8 cellular contexts compared by ENCODE assay signal in genomic region chr1:183635112-183635605, GRCh38. TPM values are rescaled to one million over a fixed set of nuclear protein-coding genes. Genes with fewer than 3 reads are reported as not detected.
DNase-seq lines count a peak whose midpoint lies in the region; ATAC-seq and TF ChIP-seq lines count a peak whose summit lies in the region.

No MANE protein-coding gene starts in this region.

- intact Hi-C loops in tibial artery (cut with DNase I; ENCODE audit: low total_unique reads) = loop anchor here (5.0 to 10.0 kb wide), 3 partner anchors 163 to 1608 kb away; partner anchors contain the start of gene SMG7

- peak overlapping the region; percentile 81 to 92 for H3K9ac ChIP-seq in mucosa of rectum (ENCODE audit: low read depth in 1 of 2, low read length in 2 of 2)

- CTCF ChIA-PET in activated CD8-positive, alpha-beta memory T cell treated with anti-CD3 and anti-CD28 coated beads, Interleukin-2, amount 10 ng/mL, durations not matched to agents 7 days and 5 days (lab: Charles Lee) = interaction anchor here (1.1 to 5.5 kb wide), 4 partner anchors 9 to 281 kb away, joined by 3 to 38 read pairs (median 4); partner anchors contain the start of gene APOBEC4
- CTCF ChIA-PET in activated CD4-positive, alpha-beta memory T cell treated with anti-CD3 and anti-CD28 coated beads, Interleukin-2, amount 10 ng/mL, durations not matched to agents 7 days and 5 days (lab: Charles Lee) = interaction anchor here (0.7 to 2.3 kb wide), 6 partner anchors 16 to 281 kb away, joined by 3 to 14 read pairs (median 6); no protein-coding TSS in a partner anchor

- peak overlapping the region; percentile 98 for H3K4me3 Mint-ChIP-seq in activated CD8-positive, alpha-beta memory T cell treated with anti-CD3 and anti-CD28 coated beads, Interleukin-2, amount 10 ng/mL, durations not matched to agents 7 days and 5 days
- peak overlapping the region; percentile 100 for H3K4me3 Mint-ChIP-seq in activated CD4-positive, alpha-beta memory T cell treated with anti-CD3 and anti-CD28 coated beads, Interleukin-2, amount 10 ng/mL, durations not matched to agents 7 days and 5 days
- H3K4me3 Mint-ChIP-seq in endothelial cell (ENCODE audit: unreplicated experiment) = peak overlapping the region; percentile 99

- no peaks in the 10 kb centered on the region for H3K27me3 ChIP-seq in mucosa of rectum (ENCODE audit: control insufficient read depth in 2 of 2, insufficient read depth in 2 of 2, low read length in 2 of 2)
- no peaks in the 10 kb centered on the region for H3K27me3 ChIP-seq in tibial artery

- peak; percentile 6 for ATAC-seq in activated CD8-positive, alpha-beta memory T cell treated with anti-CD3 and anti-CD28 coated beads, Interleukin-2, amount 10 ng/mL, durations not matched to agents 7 days and 5 days

- TF ChIP-seq CTCF in endothelial cell (IDR thresholded peaks at IDR 0.05; ENCODE audit: unreplicated experiment) = no peak
- no peak for TF ChIP-seq CTCF in tibial artery (IDR thresholded peaks at IDR 0.05)

- H3K9me3 Mint-ChIP-seq in activated CD8-positive, alpha-beta memory T cell treated with anti-CD3 and anti-CD28 coated beads, Interleukin-2, amount 10 ng/mL, durations not matched to agents 7 days and 5 days (ENCODE audit: low read depth) = no peaks in the 10 kb centered on the region
- no peaks in the 10 kb centered on the region for H3K9me3 Mint-ChIP-seq in activated CD4-positive, alpha-beta memory T cell treated with anti-CD3 and anti-CD28 coated beads, Interleukin-2, amount 10 ng/mL, durations not matched to agents 7 days and 5 days
- no peaks in the 10 kb centered on the region for H3K9me3 Mint-ChIP-seq in endothelial cell (ENCODE audit: unreplicated experiment)

- H3K27ac Mint-ChIP-seq in activated CD8-positive, alpha-beta memory T cell treated with anti-CD3 and anti-CD28 coated beads, Interleukin-2, amount 10 ng/mL, durations not matched to agents 7 days and 5 days = peak overlapping the region; percentile 100
- peak overlapping the region; percentile 100 for H3K27ac Mint-ChIP-seq in activated CD4-positive, alpha-beta memory T cell treated with anti-CD3 and anti-CD28 coated beads, Interleukin-2, amount 10 ng/mL, durations not matched to agents 7 days and 5 days
- peak overlapping the region; percentile 97 for H3K27ac Mint-ChIP-seq in endothelial cell (ENCODE audit: unreplicated experiment)

- H3K4me3 ChIP-seq in mucosa of rectum (ENCODE audit: low read length in 2 of 2) (peak overlapping the region; percentile 94), tibial artery (peak overlapping the region; percentile 83 to 98)

- DNase-seq in activated CD8-positive, alpha-beta memory T cell treated with anti-CD3 and anti-CD28 coated beads, Interleukin-2, amount 10 ng/mL, durations not matched to agents 7 days and 5 days = peak; percentile 57
- DNase-seq in activated CD8-positive, alpha-beta memory T cell treated with anti-CD3 and anti-CD28 coated beads for 24 hours = no peak
- DNase-seq in HT-29 (ENCODE audit: low spot score) (peak; percentile 40), endothelial cell (ENCODE audit: low spot score) (peak; percentile 61), tibial artery (peak; percentile 29 to 77), inferior parietal cortex (ENCODE audit: extremely low spot score) (no peak)
- peak; percentile 35 for DNase-seq in activated CD4-positive, alpha-beta memory T cell treated with anti-CD3 and anti-CD28 coated beads, Interleukin-2, amount 10 ng/mL, durations not matched to agents 7 days and 5 days

- H3K36me3 Mint-ChIP-seq in activated CD8-positive, alpha-beta memory T cell treated with anti-CD3 and anti-CD28 coated beads, Interleukin-2, amount 10 ng/mL, durations not matched to agents 7 days and 5 days = peaks cover 34% of the 10 kb centered on the region
- H3K36me3 Mint-ChIP-seq in activated CD4-positive, alpha-beta memory T cell treated with anti-CD3 and anti-CD28 coated beads, Interleukin-2, amount 10 ng/mL, durations not matched to agents 7 days and 5 days (ENCODE audit: low read depth) = peaks cover 41% of the 10 kb centered on the region
- peaks cover 7% of the 10 kb centered on the region for H3K36me3 Mint-ChIP-seq in endothelial cell (ENCODE audit: low read depth, unreplicated experiment)

- peaks cover 35% of the 10 kb centered on the region for H3K4me1 Mint-ChIP-seq in activated CD8-positive, alpha-beta memory T cell treated with anti-CD3 and anti-CD28 coated beads, Interleukin-2, amount 10 ng/mL, durations not matched to agents 7 days and 5 days
- peaks cover 40% of the 10 kb centered on the region for H3K4me1 Mint-ChIP-seq in activated CD4-positive, alpha-beta memory T cell treated with anti-CD3 and anti-CD28 coated beads, Interleukin-2, amount 10 ng/mL, durations not matched to agents 7 days and 5 days
- peaks cover 29% of the 10 kb centered on the region for H3K4me1 Mint-ChIP-seq in endothelial cell (ENCODE audit: unreplicated experiment)

- peaks cover 10 to 23% of the 10 kb centered on the region in 2 donors for H3K4me1 ChIP-seq in mucosa of rectum (ENCODE audit: control insufficient read depth in 2 of 2, insufficient read depth in 2 of 2, low read length in 2 of 2)
- peaks cover 0 to 29% (median 19%) of the 10 kb centered on the region in 4 donors for H3K4me1 ChIP-seq in tibial artery

- H3K36me3 ChIP-seq in mucosa of rectum (ENCODE audit: control insufficient read depth in 2 of 2, insufficient read depth in 2 of 2, low read length in 2 of 2) (peaks cover 9 to 11% of the 10 kb centered on the region in 2 donors), tibial artery (peaks cover 0 to 11% (median 4%) of the 10 kb centered on the region in 3 donors)

- H3K9me3 ChIP-seq in mucosa of rectum (ENCODE audit: control insufficient read depth in 2 of 2, low read length in 2 of 2) (no peaks in the 10 kb centered on the region), tibial artery (no peaks in the 10 kb centered on the region)

- H3K27ac ChIP-seq in mucosa of rectum (ENCODE audit: low read depth in 2 of 2, low read length in 2 of 2) (peak overlapping the region; percentile 90 to 95), tibial artery (peak overlapping the region; percentile 91 to 99)

- POLR2A ChIA-PET in activated CD4-positive, alpha-beta memory T cell treated with anti-CD3 and anti-CD28 coated beads, Interleukin-2, amount 10 ng/mL, durations not matched to agents 7 days and 5 days (lab: Charles Lee) = interaction anchor here (0.9 to 4.4 kb wide), 9 partner anchors 8 to 416 kb away, joined by 3 to 39 read pairs (median 6); partner anchors contain the start of genes APOBEC4, NCF2, SMG7 and TSEN15

- peaks cover 18% of the 10 kb centered on the region for H3K27me3 Mint-ChIP-seq in activated CD8-positive, alpha-beta memory T cell treated with anti-CD3 and anti-CD28 coated beads, Interleukin-2, amount 10 ng/mL, durations not matched to agents 7 days and 5 days
- H3K27me3 Mint-ChIP-seq in activated CD4-positive, alpha-beta memory T cell treated with anti-CD3 and anti-CD28 coated beads, Interleukin-2, amount 10 ng/mL, durations not matched to agents 7 days and 5 days = peaks cover 20% of the 10 kb centered on the region
- peaks cover 5% of the 10 kb centered on the region for H3K27me3 Mint-ChIP-seq in endothelial cell (ENCODE audit: unreplicated experiment)

RNA-seq across cellular contexts. Expression of gene ARPC5, which starts 0.4 kb away (rescaled TPM):
- 100 to 1,000 TPM; 205 to 216 TPM for total RNA-seq in activated CD8-positive, alpha-beta memory T cell treated with anti-CD3 and anti-CD28 coated beads, Interleukin-2, amount 10 ng/mL, durations not matched to agents 7 days and 5 days
- total RNA-seq in HT-29 (2014; rRNA removed; shearing (Covaris generic)) = 110 and 113 TPM in 2 replicates
- total RNA-seq in activated CD4-positive, alpha-beta memory T cell treated with anti-CD3 and anti-CD28 coated beads, Interleukin-2, amount 10 ng/mL, durations not matched to agents 7 days and 5 days = 100 to 1,000 TPM; 233 to 235 TPM
- total RNA-seq in endothelial cell (ENCODE audit: unreplicated experiment) = 142 TPM

RNA-seq across cellular contexts. Expression of gene APOBEC4, which starts 18.0 kb away (rescaled TPM):
- not detected for total RNA-seq in activated CD8-positive, alpha-beta memory T cell treated with anti-CD3 and anti-CD28 coated beads, Interleukin-2, amount 10 ng/mL, durations not matched to agents 7 days and 5 days
- not detected in 2 replicates for total RNA-seq in HT-29 (2014; rRNA removed; shearing (Covaris generic))
- not detected for total RNA-seq in activated CD4-positive, alpha-beta memory T cell treated with anti-CD3 and anti-CD28 coated beads, Interleukin-2, amount 10 ng/mL, durations not matched to agents 7 days and 5 days
- total RNA-seq in endothelial cell (ENCODE audit: unreplicated experiment) = not detected

RNA-seq across cellular contexts. Expression of gene NCF2, which starts 44.9 kb away (rescaled TPM):
- total RNA-seq in activated CD8-positive, alpha-beta memory T cell treated with anti-CD3 and anti-CD28 coated beads, Interleukin-2, amount 10 ng/mL, durations not matched to agents 7 days and 5 days = 1 to 10 TPM; 6.0 to 9.8 TPM
- 0.34 and 1.6 TPM in 2 replicates for total RNA-seq in HT-29 (2014; rRNA removed; shearing (Covaris generic))
- total RNA-seq in activated CD4-positive, alpha-beta memory T cell treated with anti-CD3 and anti-CD28 coated beads, Interleukin-2, amount 10 ng/mL, durations not matched to agents 7 days and 5 days = 10 to 100 TPM; 21.5 to 23.0 TPM
- total RNA-seq in endothelial cell (ENCODE audit: unreplicated experiment) = 0.67 TPM

Comparison
In these comparisons a context has a peak if more than half of its experiments do, and no peak if none do; other contexts are left out.
1. DNase-seq: peak in activated CD8-positive, alpha-beta memory T cell treated with anti-CD3 and anti-CD28 coated beads, Interleukin-2, amount 10 ng/mL, durations not matched to agents 7 days and 5 days (single experiment), HT-29 (single experiment), activated CD4-positive, alpha-beta memory T cell treated with anti-CD3 and anti-CD28 coated beads, Interleukin-2, amount 10 ng/mL, durations not matched to agents 7 days and 5 days (single experiment), endothelial cell (single experiment) and tibial artery (2 of 2); none in activated CD8-positive, alpha-beta memory T cell treated with anti-CD3 and anti-CD28 coated beads for 24 hours (single experiment) and inferior parietal cortex (single experiment).
2. Peak in every context shown above with its lines, with median percentiles within 50 percentile points of each other: H3K27ac Mint-ChIP-seq and H3K4me3 Mint-ChIP-seq.